ENCODE assay signal across 18 cellular contexts in the genomic region with DNA sequence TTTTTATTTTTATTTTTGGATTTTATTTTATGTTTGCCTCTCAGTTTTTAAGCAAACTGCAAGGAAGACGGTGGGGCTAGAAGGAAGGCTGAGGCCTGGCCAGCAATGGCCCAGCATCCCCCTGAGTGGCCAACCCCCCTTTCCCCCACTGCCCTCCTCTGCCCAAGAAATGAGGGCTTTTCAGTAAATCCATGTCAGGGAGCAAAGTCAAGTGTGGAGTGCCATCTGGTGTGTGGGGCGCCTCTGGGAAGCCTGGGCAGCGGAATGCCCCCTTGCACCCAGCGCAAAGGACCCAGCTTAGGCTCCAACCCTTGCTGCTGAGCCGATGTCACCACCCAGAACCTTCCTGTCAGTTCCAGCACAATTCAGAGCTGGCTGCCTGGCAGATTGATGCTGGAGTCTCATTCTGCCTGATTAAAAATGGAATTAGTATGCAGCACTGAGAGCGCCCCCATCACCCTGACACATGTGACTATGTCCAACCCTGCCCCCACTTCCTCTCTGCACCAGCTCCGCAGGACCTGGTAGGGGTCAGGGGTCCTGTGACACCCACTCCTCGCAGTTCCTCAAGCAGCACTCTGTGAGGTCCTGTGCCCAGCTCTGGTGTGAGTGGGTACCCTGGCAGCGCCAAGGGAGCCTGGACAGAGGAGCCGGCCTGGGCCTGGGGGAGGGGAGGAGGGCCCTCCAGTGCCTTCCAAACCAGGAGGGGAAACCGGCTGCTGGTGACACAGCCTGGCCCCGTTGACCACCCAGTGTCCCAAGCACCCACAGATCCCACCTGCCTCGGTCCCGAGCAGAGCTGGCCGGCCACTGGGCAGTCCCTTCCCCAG. TPM values are rescaled to one million over a fixed set of nuclear protein-coding genes. Genes with fewer than 3 reads are reported as not detected.
DNase-seq lines count a peak whose midpoint lies in the region; ATAC-seq, FAIRE-seq and TF ChIP-seq lines count a peak whose summit lies in the region.
"Had no signal": no experiment of that assay in that cellular context is flagged by ENCODE, and none has a peak within 500 bp of the region (broad histone marks: within the 10 kb centered on the region; RNA-seq: fewer than 3 reads in every experiment).

No MANE protein-coding gene starts in this region.

- no peak overlapping the region for H4K5ac ChIP-seq in H1 (ENCODE audit: insufficient read length, low read depth, low read length)

- no peak overlapping the region for H4K91ac ChIP-seq in H1 (replicated peaks; ENCODE audit: insufficient read length, low read length)

- H3K56ac ChIP-seq in H1 (replicated peaks; ENCODE audit: insufficient read length, low read depth, low read length), result no peak overlapping the region

- POLR2A ChIA-PET in H1 (lab: Charles Lee; ENCODE audit: partially characterized antibody), result interaction anchor here (1.0 to 1.2 kb wide), 2 partner anchors 44 to 444 kb away, joined by 3 to 4 read pairs; no protein-coding TSS in a partner anchor

- H4K20me1 ChIP-seq in OCI-LY3 (ENCODE audit: insufficient read depth, low read length), result no peaks in the 10 kb centered on the region
- H4K20me1 ChIP-seq in H1 (replicated peaks in 1 of 2; ENCODE audit: control insufficient read depth in 1 of 2, insufficient read depth in 2 of 2, low read length in 2 of 2), result no peaks in the 10 kb centered on the region

- no peak for DNase-seq in H1 (ENCODE audit: low read depth in 1 of 2, low spot score in 2 of 2)
- no peak for DNase-seq in neural crest cell (ENCODE audit: low read depth, low spot score)
- peak; percentile 36 to 60 for DNase-seq in aorta
- DNase-seq in H4 (ENCODE audit: low spot score), result no peak
- no peak for DNase-seq in vagina (ENCODE audit: extremely low spot score in 2 of 2)
- no peak for DNase-seq in MG63
- DNase-seq: BE2C, GOT3, KBM-7, NCI-H1092, NCI-H2107, NCI-H226, NCI-H69, PC-9, Right ventricle myocardium superior had no signal

- no peak overlapping the region for H2BK15ac ChIP-seq in H1 (ENCODE audit: low read length)

- H3K79me2 ChIP-seq in OCI-LY3 (ENCODE audit: low read length) (no peaks in the 10 kb centered on the region), H1 (ENCODE audit: control insufficient read depth in 1 of 2, insufficient read depth in 2 of 2, low read length in 2 of 2) (no peaks in the 10 kb centered on the region)

- H3K4me1 ChIP-seq in OCI-LY3 (ENCODE audit: low read length) (peaks cover 4% of the 10 kb centered on the region; the same call in 1 of the 2 replicates), H1 (replicated peaks in 1 of 4; ENCODE audit: control insufficient read depth in 3 of 4, insufficient read depth in 4 of 4, low read length in 3 of 4) (peaks cover 0 to 18% (median 6%) of the 10 kb centered on the region in 4 experiments; a peak in 6 of 7 replicates), aorta (ENCODE audit: control insufficient read depth in 1 of 2, insufficient read depth in 2 of 2, low read length in 2 of 2) (no peaks in the 10 kb centered on the region), vagina (no peaks in the 10 kb centered on the region)
- H3K4me1 ChIP-seq: BE2C had no signal

- H3K27me3 Mint-ChIP-seq in neural crest cell (ENCODE audit: low read depth), result no peaks in the 10 kb centered on the region

- H3K27ac ChIP-seq in OCI-LY3 (ENCODE audit: low read length) (no peak overlapping the region), H1 (ENCODE audit: low read depth, low read length) (no peak overlapping the region), aorta (ENCODE audit: low read depth in 1 of 2, low read length in 2 of 2) (no peak overlapping the region), vagina (no peak overlapping the region)
- H3K27ac ChIP-seq: PC-9 had no signal

- H3K23me2 ChIP-seq in H1 (ENCODE audit: low read depth, low read length), result no peaks in the 10 kb centered on the region

- H2BK120ac ChIP-seq in H1 (replicated peaks; ENCODE audit: low read depth, low read length), result no peak overlapping the region

- no peak for ATAC-seq in aorta (ENCODE audit: low FRiP score)

- H2AFZ ChIP-seq in OCI-LY3 (ENCODE audit: low read depth, low read length) (no peak overlapping the region), H1 (ENCODE audit: low read length) (no peak overlapping the region)
- H2AFZ ChIP-seq: PC-9 had no signal

- H2BK12ac ChIP-seq in H1 (ENCODE audit: low read depth, low read length), result peak overlapping the region; percentile 87; the same call in 1 of the 2 replicates

- WGBS in H1 (ENCODE audit: extremely low coverage in 1 of 2, insufficient coverage in 1 of 2, insufficient read length in 1 of 2, insufficient replicate concordance in 2 of 2, low coverage in 1 of 2, low lambda C conversion rate in 2 of 2, missing lambda C conversion rate in 1 of 2), 2 experiments, result 85% methylated on average over 13 of the region's 15 CpGs; no CpG with 5 or more reads in 1 of the 2 experiments
- WGBS in aorta, 2 donors, result 69 to 75% methylated on average over 14 to 15 of the region's 15 CpGs

- H3K79me1 ChIP-seq in H1 (ENCODE audit: low read depth, low read length), result no peaks in the 10 kb centered on the region

- CTCF ChIA-PET in H1 (lab: Charles Lee; ENCODE audit: partially characterized antibody), result interaction anchor here (0.7 to 9.5 kb wide), 15 partner anchors 7 to 469 kb away, joined by 3 to 100 read pairs (median 15); a partner anchor contains a TSS

- TF ChIP-seq RAD21 in H1 (IDR thresholded peaks at IDR 0.05 in 1 of 2, conservative IDR thresholded peaks at IDR 0.05 in 1 of 2; ENCODE audit: low read depth in 2 of 2, low read length in 2 of 2), result no peak

- H3K27me3 ChIP-seq in OCI-LY3 (ENCODE audit: low read depth, low read length) (no peaks in the 10 kb centered on the region), H1 (replicated peaks in 1 of 4; ENCODE audit: control insufficient read depth in 3 of 4, extremely low read depth in 1 of 4, insufficient read depth in 3 of 4, low read length in 3 of 4) (no peaks in the 10 kb centered on the region), aorta (ENCODE audit: control insufficient read depth in 1 of 2, insufficient read depth in 2 of 2, low read length in 1 of 2) (no peaks in the 10 kb centered on the region), vagina (no peaks in the 10 kb centered on the region), MG63 (no peaks in the 10 kb centered on the region)
- H3K27me3 ChIP-seq: BE2C had no signal

- no peaks in the 10 kb centered on the region for H3K9me3 Mint-ChIP-seq in neural crest cell

- no peak overlapping the region for H3K4me3 Mint-ChIP-seq in neural crest cell

- H3K4me2 ChIP-seq in OCI-LY3 (ENCODE audit: low read length) (peak overlapping the region; percentile 32), H1 (ENCODE audit: insufficient read depth in 1 of 2, low read depth in 2 of 2, low read length in 2 of 2) (no peak overlapping the region)
- H3K4me2 ChIP-seq: PC-9 had no signal

- TF ChIP-seq CTCF in OCI-LY3 (IDR thresholded peaks at IDR 0.05; ENCODE audit: low read depth, low read length) (no peak), H1 (IDR thresholded peaks at IDR 0.05; ENCODE audit: control extremely low read depth in 1 of 3, insufficient read depth in 1 of 3, low read depth in 1 of 3, low read length in 3 of 3) (no peak), neural crest cell (conservative IDR thresholded peaks at IDR 0.05) (no peak), vagina (IDR thresholded peaks at IDR 0.05) (no peak)

- no peaks in the 10 kb centered on the region for H3K36me3 Mint-ChIP-seq in neural crest cell (ENCODE audit: low read depth)

- intact Hi-C loops in aorta (cut with DNase I), result no loop called here
- intact Hi-C loops in vagina (cut with DNase I), result no loop called here

- no peak overlapping the region; the same call in 1 of the 2 replicates for H2BK5ac ChIP-seq in H1 (ENCODE audit: low read depth, low read length)

- no peak overlapping the region for H2AK5ac ChIP-seq in H1 (ENCODE audit: low read depth, low read length)

- H3K14ac ChIP-seq in H1 (ENCODE audit: insufficient read length), result no peak overlapping the region

- peak overlapping the region; percentile 47 for H3K4me3 ChIP-seq in OCI-LY3 (ENCODE audit: low read length)
- H3K4me3 ChIP-seq in H1 (ENCODE audit: extremely low read depth in 1 of 4, insufficient read depth in 2 of 4, low read depth in 3 of 4, low read length in 4 of 4), result no peak overlapping the region
- no peak overlapping the region for H3K4me3 ChIP-seq in aorta (ENCODE audit: low read length in 2 of 2)
- no peak overlapping the region for H3K4me3 ChIP-seq in vagina
- H3K4me3 ChIP-seq in MG63, result no peak overlapping the region
- H3K4me3 ChIP-seq: PC-9 had no signal

- peak overlapping the region; percentile 69; the same call in 1 of the 2 replicates for H4K8ac ChIP-seq in H1 (ENCODE audit: extremely low read depth, insufficient read depth, low read length)

- H3K4ac ChIP-seq in H1 (replicated peaks; ENCODE audit: insufficient read length, low read depth, low read length), result no peak overlapping the region

- no peaks in the 10 kb centered on the region for H3K9me3 ChIP-seq in OCI-LY3 (ENCODE audit: insufficient read depth, low read length)
- H3K9me3 ChIP-seq in H1 (ENCODE audit: insufficient read depth in 2 of 2, low read depth in 1 of 2, low read length in 1 of 2), result no peaks in the 10 kb centered on the region
- no peaks in the 10 kb centered on the region for H3K9me3 ChIP-seq in aorta (ENCODE audit: control insufficient read depth, low read length)
- no peaks in the 10 kb centered on the region for H3K9me3 ChIP-seq in vagina
- H3K9me3 ChIP-seq in MG63, result no peaks in the 10 kb centered on the region
- H3K9me3 ChIP-seq: BE2C had no signal

- H3K9ac ChIP-seq in OCI-LY3 (ENCODE audit: low read length) (peak overlapping the region; percentile 10; the same call in 1 of the 2 replicates), H1 (replicated peaks in 1 of 4; ENCODE audit: extremely low read depth in 1 of 4, low read depth in 3 of 4, low read length in 3 of 4) (no peak overlapping the region)

- peak overlapping the region; percentile 71 for H3K18ac ChIP-seq in H1 (ENCODE audit: extremely low read depth, low read length)

- TF ChIP-seq POLR2A in H1 (IDR thresholded peaks at IDR 0.05; ENCODE audit: control extremely low read depth in 1 of 2, low read depth in 2 of 2, low read length in 2 of 2) (no peak), vagina (IDR thresholded peaks at IDR 0.05) (no peak)

- H3K36me3 ChIP-seq in OCI-LY3 (replicated peaks; ENCODE audit: low read depth, low read length), result no peaks in the 10 kb centered on the region
- no peaks in the 10 kb centered on the region for H3K36me3 ChIP-seq in H1 (ENCODE audit: control insufficient read depth in 2 of 4, insufficient read depth in 4 of 4, low read length in 3 of 4)
- no peaks in the 10 kb centered on the region for H3K36me3 ChIP-seq in aorta (ENCODE audit: control insufficient read depth in 1 of 2, insufficient read depth in 2 of 2, low read length in 1 of 2)
- H3K36me3 ChIP-seq in vagina, result no peaks in the 10 kb centered on the region
- H3K36me3 ChIP-seq in MG63, result no peaks in the 10 kb centered on the region
- H3K36me3 ChIP-seq: BE2C had no signal

- TF ChIP-seq EP300 in H1 (IDR thresholded peaks at IDR 0.05; ENCODE audit: borderline replicate concordance in 1 of 2, low read depth in 2 of 2, low read length in 2 of 2), result no peak

- H3K4me1 Mint-ChIP-seq in neural crest cell, result peaks cover 20% of the 10 kb centered on the region

- no peak for FAIRE-seq in H1 (lab: Jason Lieb, UNC)

- H2BK20ac ChIP-seq in H1 (ENCODE audit: low read length), result no peak overlapping the region

- no peak overlapping the region for H3K23ac ChIP-seq in H1 (ENCODE audit: insufficient read length)

- H3K27ac Mint-ChIP-seq in neural crest cell (ENCODE audit: unreplicated experiment), result peak overlapping the region; percentile 81

RNA-seq across cellular contexts. Expression of a gene that starts 9.2 kb away (rescaled TPM):
- 0.15 TPM in 1 of 2 replicates, not detected in the other for total RNA-seq in H1 (2021; fragmentation: NEBNext Ultra II Directional; extraction: Animal tissue kit (Norgen Biotek cat#: 25700))
- polyA plus RNA-seq in H1 (2011; rRNA removed) (0.15 and 0.20 TPM in 2 replicates), aorta (not detected)
- polyA plus RNA-seq in H1 (2011; cell fraction: cytosol; rRNA removed), result 0.06 TPM
- polyA plus RNA-seq in H1 (2011; cell fraction: nucleus; rRNA removed), result 0.19 TPM
- polyA plus RNA-seq in H1 (2012, experiment 1 of 2), result 0.28 to 0.85 TPM (median 0.65 TPM) in 4 replicates
- 0.07 TPM for polyA plus RNA-seq in H1 (2012, experiment 2 of 2)
- polyA plus RNA-seq in H1 (2013, experiment 1 of 2), result 0.12 TPM
- 0.06 TPM for polyA plus RNA-seq in H1 (2013, experiment 2 of 2)
- 0.06 and 0.07 TPM in 2 replicates for polyA minus RNA-seq in H1 (2011; rRNA and poly(A)+ RNA removed)
- polyA minus RNA-seq in H1 (2011; cell fraction: cytosol; rRNA and poly(A)+ RNA removed), result not detected
- not detected for polyA minus RNA-seq in H1 (2011; cell fraction: nucleus; rRNA and poly(A)+ RNA removed)
- total RNA-seq in neural crest cell (not detected in 2 replicates), aorta (not detected), vagina (not detected)
- 1.4 and 1.5 TPM in 2 replicates for total RNA-seq in H4 (2014; rRNA removed; shearing (Covaris generic))
- not detected in 2 replicates for total RNA-seq in MG63 (2014; rRNA removed; shearing (Covaris generic); ENCODE audit: low replicate concordance)
- total RNA-seq: Right ventricle myocardium superior had no signal
- polyA plus RNA-seq: AG04450 had no signal

RNA-seq across cellular contexts. Expression of a gene that starts 37.3 kb away (rescaled TPM):
- 0.56 and 0.75 TPM in 2 replicates for total RNA-seq in H1 (2021; fragmentation: NEBNext Ultra II Directional; extraction: Animal tissue kit (Norgen Biotek cat#: 25700))
- polyA plus RNA-seq in H1 (2011; rRNA removed) (2.1 and 3.2 TPM in 2 replicates), aorta (not detected)
- 1.2 TPM for polyA plus RNA-seq in H1 (2011; cell fraction: cytosol; rRNA removed)
- polyA plus RNA-seq in H1 (2011; cell fraction: nucleus; rRNA removed), result 2.3 TPM
- 1.1 to 3.0 TPM (median 2.2 TPM) in 4 replicates for polyA plus RNA-seq in H1 (2012, experiment 1 of 2)
- 1.0 TPM for polyA plus RNA-seq in H1 (2012, experiment 2 of 2)
- polyA plus RNA-seq in H1 (2013, experiment 1 of 2), result 1.4 TPM
- 1.1 TPM for polyA plus RNA-seq in H1 (2013, experiment 2 of 2)
- polyA minus RNA-seq in H1 (2011; rRNA and poly(A)+ RNA removed), result 0.44 and 0.57 TPM in 2 replicates
- polyA minus RNA-seq in H1 (2011; cell fraction: cytosol; rRNA and poly(A)+ RNA removed), result 0.88 TPM
- 0.70 TPM for polyA minus RNA-seq in H1 (2011; cell fraction: nucleus; rRNA and poly(A)+ RNA removed)
- total RNA-seq in neural crest cell (not detected in 2 replicates), aorta (not detected), vagina (not detected)
- not detected in 2 replicates for total RNA-seq in H4 (2014; rRNA removed; shearing (Covaris generic))
- total RNA-seq in MG63 (2014; rRNA removed; shearing (Covaris generic); ENCODE audit: low replicate concordance), result not detected in 2 replicates
- total RNA-seq: M059J, Right ventricle myocardium superior had no signal
- polyA plus RNA-seq: AG04450 had no signal

Comparison
In these comparisons a context has a peak if more than half of its experiments do, and no peak if none do; other contexts are left out.
1. DNase-seq: peak in aorta (2 of 2); none in H1 (0 of 2), neural crest cell (single experiment), H4 (single experiment), vagina (0 of 2) and MG63 (single experiment).